In the genomic region with DNA sequence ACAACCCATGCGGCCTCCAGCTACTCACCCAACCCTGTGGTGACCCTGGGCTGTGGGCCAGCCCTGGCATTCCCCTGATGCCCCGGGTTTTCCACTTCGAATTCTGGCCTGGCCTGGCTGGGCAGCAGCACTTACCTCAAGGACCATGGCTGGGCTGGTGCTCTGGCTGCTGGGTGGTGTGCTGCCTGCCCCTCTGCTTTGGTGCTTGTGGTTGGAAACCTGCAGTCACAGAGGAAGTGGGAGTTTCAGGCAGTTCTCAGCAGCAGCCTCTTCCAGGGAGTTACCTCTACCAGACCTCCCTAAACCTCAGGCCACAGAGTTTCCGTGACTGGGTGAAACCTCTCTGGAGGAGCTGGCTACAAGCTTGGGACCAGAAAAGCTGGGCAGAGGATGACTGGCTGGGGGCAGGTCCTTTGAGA, we compare ENCODE assay signal across 9 cellular contexts. TPM values are rescaled to one million over a fixed set of nuclear protein-coding genes. Genes with fewer than 3 reads are reported as not detected.
DNase-seq lines count a peak whose midpoint lies in the region; ATAC-seq, FAIRE-seq and TF ChIP-seq lines count a peak whose summit lies in the region.
"Had no signal": no experiment of that assay in that cellular context is flagged by ENCODE, and none has a peak within 500 bp of the region (broad histone marks: within the 10 kb centered on the region; RNA-seq: fewer than 3 reads in every experiment).

A gene (minus strand): TSS at position 209 of the 419 bp plus-strand sequence. CDS start 62 bp downstream, at position 147.

- DNase-seq in Right ventricle myocardium superior (peak; percentile 49), Right ventricle myocardium inferior (ENCODE audit: missing footprints) (no peak), HL-60 (ENCODE audit: low read depth in 1 of 2, low spot score in 1 of 2) (peak; percentile 82 to 93), kidney (no peak), thyroid gland (peak; percentile 89 to 90), ovary (no peak), NCI-H1930 (lab: John Stamatoyannopoulos, UW) (no peak)
- peak; percentile 89 for DNase-seq in activated CD4-positive, alpha-beta memory T cell treated with anti-CD3 and anti-CD28 coated beads for 36 hours

- H3K27me3 ChIP-seq in HL-60 (ENCODE audit: insufficient read depth, poor library complexity, severe bottlenecking) (no peaks in the 10 kb centered on the region), thyroid gland (no peaks in the 10 kb centered on the region), ovary (no peaks in the 10 kb centered on the region)

- H3K27me3 Mint-ChIP-seq in activated CD4-positive, alpha-beta memory T cell treated with anti-CD3 and anti-CD28 coated beads for 36 hours, result no peaks in the 10 kb centered on the region

- peak; percentile 25 for ATAC-seq in Right ventricle myocardium superior (ENCODE audit: poor library complexity)
- no peak for ATAC-seq in Right ventricle myocardium inferior

- CTCF ChIA-PET in activated CD4-positive, alpha-beta memory T cell treated with anti-CD3 and anti-CD28 coated beads for 36 hours (lab: Charles Lee), result interaction anchor here (0.9 to 3.0 kb wide), 5 partner anchors 12 to 52 kb away, joined by 3 to 13 read pairs (median 6); no protein-coding TSS in a partner anchor

- H3K27ac Mint-ChIP-seq in activated CD4-positive, alpha-beta memory T cell treated with anti-CD3 and anti-CD28 coated beads for 36 hours, result peak within 1 kb of the TSS; percentile 98

- no peaks in the 10 kb centered on the region for H3K9me3 Mint-ChIP-seq in activated CD4-positive, alpha-beta memory T cell treated with anti-CD3 and anti-CD28 coated beads for 36 hours

- H3K4me3 ChIP-seq in HL-60 (replicated peaks; ENCODE audit: insufficient read depth, low read length) (peak within 1 kb of the TSS; percentile 21), kidney (ENCODE audit: low read length in 2 of 2) (no peak within 1 kb of the TSS), thyroid gland (replicated peaks in 1 of 3) (no peak within 1 kb of the TSS), ovary (no peak within 1 kb of the TSS)

- H3K4me1 ChIP-seq in kidney (ENCODE audit: control insufficient read depth in 1 of 2, insufficient read depth in 1 of 2, low read depth in 1 of 2, low read length in 2 of 2), result peaks cover 5 to 7% of the 10 kb centered on the region in 2 donors
- H3K4me1 ChIP-seq in thyroid gland, result peaks cover 14 to 30% of the 10 kb centered on the region in 2 donors
- no peaks in the 10 kb centered on the region for H3K4me1 ChIP-seq in ovary (ENCODE audit: insufficient read depth)

- peak within 1 kb of the TSS; percentile 65 for H3K27ac ChIP-seq in HL-60 (replicated peaks)
- H3K27ac ChIP-seq in kidney (ENCODE audit: low read depth in 2 of 2, low read length in 2 of 2), result peak within 1 kb of the TSS; percentile 28 to 43
- H3K27ac ChIP-seq in thyroid gland, result no peak within 1 kb of the TSS
- no peak within 1 kb of the TSS for H3K27ac ChIP-seq in ovary

- POLR2A ChIA-PET in activated CD4-positive, alpha-beta memory T cell treated with anti-CD3 and anti-CD28 coated beads for 36 hours (lab: Charles Lee), result interaction anchor here (0.5 to 4.5 kb wide), 12 partner anchors 9 to 1364 kb away, joined by 3 to 52 read pairs (median 4); a partner anchor contains a TSS

- H3K4me3 Mint-ChIP-seq in activated CD4-positive, alpha-beta memory T cell treated with anti-CD3 and anti-CD28 coated beads for 36 hours, result peak within 1 kb of the TSS; percentile 81

- H3K36me3 Mint-ChIP-seq in activated CD4-positive, alpha-beta memory T cell treated with anti-CD3 and anti-CD28 coated beads for 36 hours, result peaks cover 28% of the 10 kb centered on the region

- H3K9me3 ChIP-seq in kidney (ENCODE audit: control insufficient read depth in 1 of 2, low read length in 2 of 2) (no peaks in the 10 kb centered on the region), thyroid gland (no peaks in the 10 kb centered on the region), ovary (no peaks in the 10 kb centered on the region)

- FAIRE-seq in kidney (lab: Jason Lieb, UNC), result no peak
- FAIRE-seq: A204.1 had no signal

- H3K9ac ChIP-seq in kidney (ENCODE audit: low read length in 2 of 2), result no peak within 1 kb of the TSS

- intact Hi-C loops in Right ventricle myocardium superior (cut with DNase I), result no loop called here
- intact Hi-C loops in Right ventricle myocardium inferior (cut with DNase I), result no loop called here
- intact Hi-C loops in activated CD4-positive, alpha-beta memory T cell treated with anti-CD3 and anti-CD28 coated beads for 36 hours (cut with micrococcal nuclease), result loop anchor here (1.0 to 2.0 kb wide), 3 partner anchors 78 to 420 kb away; no protein-coding TSS in a partner anchor
- intact Hi-C loops in kidney (cut with DNase I), result no loop called here
- intact Hi-C loops in thyroid gland (cut with DNase I), result no loop called here
- intact Hi-C loops in ovary (cut with DNase I), result no loop called here

- TF ChIP-seq CTCF in HL-60 (IDR thresholded peaks at IDR 0.05; ENCODE audit: insufficient read depth, low read length), result no peak
- no peak for TF ChIP-seq CTCF in kidney (IDR thresholded peaks at IDR 0.05; ENCODE audit: borderline replicate concordance, extremely low read depth, insufficient read depth)
- no peak for TF ChIP-seq CTCF in thyroid gland (IDR thresholded peaks at IDR 0.05)
- TF ChIP-seq CTCF in ovary (IDR thresholded peaks at IDR 0.05), result no peak

- WGBS in thyroid gland, 2 donors, result 0% methylated on average over 1 of the region's 4 CpGs; no CpG with 5 or more reads in 1 of the 2 donors
- 54 to 69% (median 64%) methylated on average over 4 of the region's 4 CpGs for WGBS in ovary, 3 donors

- H3K4me1 Mint-ChIP-seq in activated CD4-positive, alpha-beta memory T cell treated with anti-CD3 and anti-CD28 coated beads for 36 hours (ENCODE audit: low read depth), result peaks cover 78% of the 10 kb centered on the region

- no peak for TF ChIP-seq POLR2A in thyroid gland (IDR thresholded peaks at IDR 0.05)
- no peak for TF ChIP-seq POLR2A in ovary (IDR thresholded peaks at IDR 0.05)

- H3K36me3 ChIP-seq in kidney (ENCODE audit: control insufficient read depth in 1 of 2, insufficient read depth in 2 of 2, low read length in 2 of 2), result no peaks in the 10 kb centered on the region
- H3K36me3 ChIP-seq in thyroid gland, result peaks cover 0 to 1% of the 10 kb centered on the region in 2 donors
- H3K36me3 ChIP-seq in ovary, result no peaks in the 10 kb centered on the region

- TF ChIP-seq EP300 in ovary (IDR thresholded peaks at IDR 0.05), result no peak

RNA-seq across cellular contexts. Expression of the gene that starts here (rescaled TPM):
- total RNA-seq in Right ventricle myocardium superior (0.22 TPM), Right ventricle myocardium inferior (0.32 TPM), kidney (1.7 TPM), thyroid gland (1 to 10 TPM in 1 of 4 donors, under 1 TPM in 2, not detected in 1; 0.42 to 1.0 (median 0.67) TPM), ovary (under 1 TPM in 5 of 7 donors, not detected in 2; 0.12 to 0.34 (median 0.20) TPM)
- total RNA-seq in activated CD4-positive, alpha-beta memory T cell treated with anti-CD3 and anti-CD28 coated beads for 36 hours, result 10 to 100 TPM; 28.5 to 31.1 TPM
- polyA plus RNA-seq in kidney (ENCODE audit: insufficient read depth, low read depth, low replicate concordance) (0.24 TPM), ovary (under 1 TPM in 1 of 2 donors, not detected in 1; 0.08 TPM)

Comparison
In these comparisons a context has a peak if more than half of its experiments do, and no peak if none do; other contexts are left out.
1. RNA of the gene that starts here (total RNA-seq): 28.5 to 31.1 TPM in activated CD4-positive, alpha-beta memory T cell treated with anti-CD3 and anti-CD28 coated beads for 36 hours; 1.7 TPM in kidney (single experiment), 0.42 to 1.0 TPM in thyroid gland, 0.32 TPM in Right ventricle myocardium inferior (single experiment), 0.22 TPM in Right ventricle myocardium superior (single experiment) and 0.12 to 0.34 TPM in ovary; every median in the first group is over 10 times any median in the second.
2. Peak in DNase-seq and ATAC-seq in Right ventricle myocardium superior; RNA of the gene not detected or under 1 TPM.
3. DNase-seq: peak in HL-60 (2 of 2), activated CD4-positive, alpha-beta memory T cell treated with anti-CD3 and anti-CD28 coated beads for 36 hours (single experiment) and thyroid gland (2 of 2); none in Right ventricle myocardium inferior (single experiment), kidney (single experiment), ovary (0 of 5) and NCI-H1930 (0 of 2).
4. H3K27ac ChIP-seq: peak in HL-60 (single experiment) and kidney (2 of 2); none in thyroid gland (0 of 3) and ovary (0 of 2).